1 cellular context compared by ENCODE assay signal in the genomic region with DNA sequence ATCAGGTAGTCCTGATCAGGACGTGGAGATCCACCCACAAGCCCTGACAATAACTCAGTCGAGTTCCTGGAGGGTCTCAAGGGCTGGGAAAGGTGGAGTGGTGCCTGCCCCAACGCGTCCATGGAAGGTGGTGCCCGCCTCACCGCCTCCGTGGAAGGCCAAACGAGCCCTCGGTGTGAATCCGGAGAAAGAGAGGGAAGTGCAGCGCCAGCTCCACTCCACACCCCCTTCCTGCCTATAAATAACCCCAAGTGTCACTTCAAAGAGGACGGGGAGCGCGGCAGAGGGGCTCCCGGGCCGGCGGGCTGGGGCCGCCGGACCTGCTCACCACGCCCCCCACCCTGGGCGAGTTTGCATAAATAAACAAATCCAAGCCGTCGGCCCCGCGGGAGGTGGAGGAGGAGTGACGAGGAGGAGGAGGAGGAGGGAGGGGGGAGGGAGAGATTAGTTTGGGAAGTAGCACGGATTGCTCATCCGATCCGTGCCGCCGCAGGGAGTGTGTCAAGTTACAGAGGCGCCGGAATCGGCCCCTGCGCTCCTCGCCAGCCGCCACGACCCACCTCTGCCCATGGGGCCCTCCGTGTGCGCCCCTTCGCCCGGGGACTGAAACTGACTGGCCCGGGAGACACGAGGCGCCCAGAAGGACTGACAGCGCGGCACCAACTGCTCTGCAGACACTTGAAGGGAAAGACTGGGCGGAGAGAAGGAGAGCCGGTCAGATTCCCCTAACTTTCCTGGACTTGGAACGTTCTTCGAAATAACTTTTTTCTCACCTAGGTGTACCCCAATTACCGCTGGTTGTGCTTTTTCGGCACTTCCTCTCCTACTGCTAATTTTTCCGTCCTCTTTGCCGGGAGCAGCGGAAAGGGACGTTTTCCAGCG.
TF ChIP-seq lines count a peak whose summit lies in the region.

A gene (plus strand): TSS at position 473 of the 882 bp plus-strand sequence. CDS start 518 bp downstream, outside the sequence.

TF ChIP-seq in GM12878, 131 proteins besides CTCF, POLR2A, EP300 and RAD21:
- TF ChIP-seq SUZ12 (IDR thresholded peaks at IDR 0.05; ENCODE audit: unreplicated experiment) (peak; percentile 82), KDM1A (IDR thresholded peaks at IDR 0.05; ENCODE audit: borderline replicate concordance) (no peak), EZH2 (IDR thresholded peaks at IDR 0.05; ENCODE audit: borderline replicate concordance, control insufficient read depth, low read depth, low read length) (peak; percentile 91; the same call in 1 of the 2 replicates), BACH1 (IDR thresholded peaks at IDR 0.05; ENCODE audit: borderline replicate concordance) (no peak)
TF ChIP-seq in GM12878: peak in this region for 2.
